ENCODE assay signal across 24 cellular contexts in genomic region chr2:10796703-10797102, GRCh38.
"Had no signal": no experiment of that assay in that cellular context is flagged by ENCODE, and none has a peak within 500 bp of the region (broad histone marks: within the 10 kb centered on the region; RNA-seq: fewer than 3 reads in every experiment).

No MANE protein-coding gene starts in this region.

- H3K27ac Mint-ChIP-seq: activated CD4-positive, alpha-beta T cell treated with anti-CD3 and anti-CD28 coated beads, Interleukin-2, amount 10 ng/mL, durations not matched to agents 24 days and 14 days; activated CD8-positive, alpha-beta memory T cell treated with anti-CD3 and anti-CD28 coated beads, Interleukin-2, amount 10 ng/mL, durations not matched to agents 7 days and 5 days; activated CD8-positive, alpha-beta T cell treated with anti-CD3 and anti-CD28 coated beads, Interleukin-2, amount 10 ng/mL, durations not matched to agents 7 days and 5 days; activated naive CD8-positive, alpha-beta T cell had no signal

- H3K4me3 Mint-ChIP-seq: activated CD4-positive, alpha-beta T cell treated with anti-CD3 and anti-CD28 coated beads, Interleukin-2, amount 10 ng/mL, durations not matched to agents 24 days and 14 days; activated CD8-positive, alpha-beta memory T cell treated with anti-CD3 and anti-CD28 coated beads, Interleukin-2, amount 10 ng/mL, durations not matched to agents 7 days and 5 days; activated CD8-positive, alpha-beta T cell treated with anti-CD3 and anti-CD28 coated beads, Interleukin-2, amount 10 ng/mL, durations not matched to agents 7 days and 5 days; activated naive CD8-positive, alpha-beta T cell; activated T-cell treated with anti-CD3 and anti-CD28 coated beads, Interleukin-2, amount 50 U/mL, for 4 hours had no signal

- H3K27me3 Mint-ChIP-seq: activated CD4-positive, alpha-beta T cell treated with anti-CD3 and anti-CD28 coated beads, Interleukin-2, amount 10 ng/mL, durations not matched to agents 24 days and 14 days; activated CD8-positive, alpha-beta memory T cell treated with anti-CD3 and anti-CD28 coated beads, Interleukin-2, amount 10 ng/mL, durations not matched to agents 7 days and 5 days; activated naive CD8-positive, alpha-beta T cell had no signal

- H3K9me3 ChIP-seq: SK-N-SH had no signal

- H3K27me3 ChIP-seq: brain microvascular endothelial cell had no signal

- ATAC-seq: activated CD8-positive, alpha-beta memory T cell treated with anti-CD3 and anti-CD28 coated beads, Interleukin-2, amount 10 ng/mL, durations not matched to agents 7 days and 5 days; activated CD8-positive, alpha-beta T cell treated with anti-CD3 and anti-CD28 coated beads, Interleukin-2, amount 10 ng/mL, durations not matched to agents 7 days and 5 days; activated T-cell treated with anti-CD3 and anti-CD28 coated beads, Interleukin-2, amount 50 U/mL, for 4 hours; esophagus mucosa had no signal

- H3K27ac ChIP-seq: brain microvascular endothelial cell, WERI-Rb-1 had no signal

- H3K9me3 Mint-ChIP-seq: activated CD4-positive, alpha-beta T cell treated with anti-CD3 and anti-CD28 coated beads, Interleukin-2, amount 10 ng/mL, durations not matched to agents 24 days and 14 days; activated T-cell treated with anti-CD3 and anti-CD28 coated beads, Interleukin-2, amount 50 U/mL, for 4 hours had no signal

- DNase-seq: activated CD4-positive, alpha-beta T cell treated with anti-CD3 and anti-CD28 coated beads, Interleukin-2, amount 10 ng/mL, durations not matched to agents 24 days and 14 days; activated CD4-positive, CD25-positive, alpha-beta regulatory T cell; activated CD8-positive, alpha-beta memory T cell treated with anti-CD3 and anti-CD28 coated beads, Interleukin-2, amount 10 ng/mL, durations not matched to agents 7 days and 5 days; activated CD8-positive, alpha-beta memory T cell treated with anti-CD3 and anti-CD28 coated beads, Interleukin-2, amount 50 U/mL, for 4 hours; activated CD8-positive, alpha-beta T cell treated with anti-CD3 and anti-CD28 coated beads, Interleukin-2, amount 10 ng/mL, durations not matched to agents 7 days and 5 days; activated effector memory CD4-positive, alpha-beta T cell treated with Interleukin-2 at 50 U/mL for 16 hours; activated gamma-delta T cell treated with Interleukin-2 at 50 U/mL for 16 hours; activated naive CD4-positive, alpha-beta T cell treated with anti-CD3 and anti-CD28 coated beads, Interleukin-2, amount 50 U/mL, for 16 hours; activated naive CD4-positive, alpha-beta T cell treated with Interleukin-2 at 50 U/mL for 16 hours; activated T-cell treated with anti-CD3 and anti-CD28 coated beads, Interleukin-2, amount 50 U/mL, for 4 hours; amniotic stem cell; anterior cingulate cortex; brain microvascular endothelial cell; cortex of kidney; dermis blood vessel endothelial cell; effector CD4-positive, alpha-beta T cell; foreskin fibroblast; hypothalamus; SK-N-SH; T-helper 1 cell; T-helper 2 cell; WERI-Rb-1 had no signal
